Comparison of ENCODE assay signal across 8 cellular contexts in genomic region chr17:2054740-2055493, GRCh38. TPM values are rescaled to one million over a fixed set of nuclear protein-coding genes. Genes with fewer than 3 reads are reported as not detected.
DNase-seq lines count a peak whose midpoint lies in the region; ATAC-seq and TF ChIP-seq lines count a peak whose summit lies in the region.

TSS of gene HIC1 (plus strand) at chr17:2055103. CDS start at chr17:2056691, 1,588 bp downstream.

- peak; percentile 43 for ATAC-seq in HG02798 (IDR thresholded peaks at IDR 0.05; ENCODE audit: poor library complexity, unreplicated experiment)

- H3K27me3 ChIP-seq in GM06990 (replicated peaks; ENCODE audit: control insufficient read depth, insufficient read depth, low read length): no peaks in the 10 kb centered on the region

- TF ChIP-seq CTCF in GM06990 (IDR thresholded peaks at IDR 0.05; ENCODE audit: insufficient read depth, low read length, poor library complexity, severe bottlenecking): peak; percentile 48

- peaks cover 10% of the 10 kb centered on the region for H3K36me3 ChIP-seq in GM06990 (ENCODE audit: control insufficient read depth, insufficient read depth, low read length)

- H3K4me3 ChIP-seq in GM06990 (replicated peaks; ENCODE audit: low read depth, low read length): peak within 1 kb of the TSS; percentile 78

- DNase-seq in GM06990 (ENCODE audit: extremely low read depth, insufficient read length): peak; percentile 88
- peak; percentile 80 for DNase-seq in NCI-H82 (lab: John Stamatoyannopoulos, UW)
- DNase-seq in activated CD8-positive, alpha-beta memory T cell treated with anti-CD3 and anti-CD28 coated beads for 24 hours: peak; percentile 94
- peak; percentile 65 for DNase-seq in effector CD4-positive, alpha-beta T cell
- peak; percentile 87 to 90 for DNase-seq in lung microvascular endothelial cell (ENCODE audit: low read depth in 2 of 2)
- DNase-seq in stimulated activated CD8-positive, alpha-beta memory T cell treated with anti-CD3 and anti-CD28 coated beads, Interleukin-12 subunit alpha, Interleukin-12 subunit beta, amount 100 ng/mL, for 4 hours (ENCODE audit: low read depth): peak; percentile 75
- no peak for DNase-seq in NCI-H2107 (lab: John Stamatoyannopoulos, UW)

RNA-seq across cellular contexts. Expression of gene HIC1, which starts in this region (rescaled TPM):
- 32.0 and 50.4 TPM in 2 replicates for total RNA-seq in lung microvascular endothelial cell
